In genomic region chr1:117312453-117313138, GRCh38 we compare ENCODE assay signal across 8 cellular contexts. TPM values are rescaled to one million over a fixed set of nuclear protein-coding genes. Genes with fewer than 3 reads are reported as not detected.
DNase-seq lines count a peak whose midpoint lies in the region; ATAC-seq and TF ChIP-seq lines count a peak whose summit lies in the region.

No MANE protein-coding gene starts in this region.

- no peak for TF ChIP-seq POLR2A in prostate gland (IDR thresholded peaks at IDR 0.05)

- ATAC-seq in GM21529 (IDR thresholded peaks at IDR 0.05; ENCODE audit: unreplicated experiment), result no peak
- no peak for ATAC-seq in HG03108 (IDR thresholded peaks at IDR 0.05; ENCODE audit: unreplicated experiment)

- 55% methylated on average over 4 of the region's 4 CpGs for WGBS in mammary epithelial cell (ENCODE audit: low coverage, missing lambda C conversion rate)
- WGBS in prostate gland, result 71% methylated on average over 4 of the region's 4 CpGs

- H3K4me2 ChIP-seq in mammary epithelial cell (ENCODE audit: insufficient read depth, low read depth, low read length), result no peak overlapping the region

- H3K27me3 ChIP-seq in mammary epithelial cell (ENCODE audit: insufficient read depth, low read length) (peaks cover 2% of the 10 kb centered on the region), prostate gland (replicated peaks; ENCODE audit: insufficient read depth) (no peaks in the 10 kb centered on the region)

- CTCF ChIA-PET in mammary epithelial cell (lab: Charles Lee; ENCODE audit: low non-redundant PET), result no interaction called here

- H3K36me3 ChIP-seq in mammary epithelial cell (ENCODE audit: insufficient read depth, low read length) (no peaks in the 10 kb centered on the region), prostate gland (no peaks in the 10 kb centered on the region)

- H4K20me1 ChIP-seq in mammary epithelial cell (ENCODE audit: insufficient read depth, low read length), result no peaks in the 10 kb centered on the region

- no TSS peak for BruUV-seq in mammary epithelial cell (replicated peaks; lab: Mats Ljungman, UMichigan)

- TF ChIP-seq CTCF in mammary epithelial cell (conservative IDR thresholded peaks at IDR 0.05 in 1 of 2, IDR thresholded peaks at IDR 0.05 in 1 of 2; ENCODE audit: extremely low read depth in 1 of 2, insufficient read depth in 1 of 2, low read depth in 1 of 2, low read length in 2 of 2) (peak; percentile 75 to 78), prostate gland (IDR thresholded peaks at IDR 0.05) (peak in 1 of 4 experiments; percentile 17)

- no peak overlapping the region for H3K9ac ChIP-seq in mammary epithelial cell (ENCODE audit: insufficient read depth, low read length)

- H3K27ac ChIP-seq in mammary epithelial cell (ENCODE audit: insufficient read depth, low read depth, low read length), result no peak overlapping the region
- H3K27ac ChIP-seq in prostate gland, result no peak overlapping the region

- DNase-seq in GM03348 (ENCODE audit: low spot score), result peak; percentile 69
- peak; percentile 40 for DNase-seq in Jurkat, Clone E6-1 (ENCODE audit: low read depth, low spot score)
- DNase-seq in mammary epithelial cell, result peak; percentile 37
- DNase-seq in non-pigmented ciliary epithelial cell (ENCODE audit: low read depth), result peak; percentile 6
- no peak for DNase-seq in prostate gland (ENCODE audit: low spot score)
- DNase-seq in NOMO-1 treated with dmso at 0.1 percent for 144 hours (lab: John Stamatoyannopoulos, UW; ENCODE audit: unreplicated experiment), result no peak

- no peak overlapping the region for H3K4me3 ChIP-seq in Jurkat, Clone E6-1 (ENCODE audit: low read length)
- H3K4me3 ChIP-seq in mammary epithelial cell (replicated peaks in 1 of 3; ENCODE audit: insufficient read depth in 1 of 3, low read depth in 2 of 3, low read length in 3 of 3) (no peak overlapping the region), prostate gland (no peak overlapping the region)

- H3K4me1 ChIP-seq in mammary epithelial cell (ENCODE audit: insufficient read depth, low read length) (no peaks in the 10 kb centered on the region), prostate gland (replicated peaks) (no peaks in the 10 kb centered on the region)

- intact Hi-C loops in mammary epithelial cell (cut with micrococcal nuclease), result loop anchor here (5.0 kb wide), 1 partner anchor 445 kb away; no protein-coding TSS in a partner anchor
- intact Hi-C loops in prostate gland (cut with DNase I), result no loop called here

- no peaks in the 10 kb centered on the region for H3K79me2 ChIP-seq in mammary epithelial cell (ENCODE audit: insufficient read depth, low read length)

- dilution Hi-C loops in mammary epithelial cell (cut with HindIII; ENCODE audit: low sequenced_read_pairs), result no loop called here

- H2AFZ ChIP-seq in mammary epithelial cell (ENCODE audit: low read depth, low read length), result no peak overlapping the region

- in situ Hi-C loops in mammary epithelial cell (cut with MboI; ENCODE audit: low sequenced_read_pairs in 2 of 2), result no loop called here

- H3K9me3 ChIP-seq in mammary epithelial cell (replicated peaks; ENCODE audit: insufficient read depth, low read length) (no peaks in the 10 kb centered on the region), prostate gland (no peaks in the 10 kb centered on the region)

RNA-seq across cellular contexts. Expression of gene MAN1A2, which starts 54.7 kb away (rescaled TPM):
- polyA plus RNA-seq in Jurkat, Clone E6-1 (2012; ENCODE audit: insufficient read depth, insufficient read length), result 26.8 TPM
- total RNA-seq in mammary epithelial cell (10 to 100 TPM; 23.8 to 41.5 TPM), prostate gland (10 to 100 TPM; 43.8 to 63.6 TPM)
- polyA plus RNA-seq in mammary epithelial cell, result 14.4 TPM
- polyA minus RNA-seq in mammary epithelial cell, result 23.5 TPM

Comparison
In these comparisons a context has a peak if more than half of its experiments do, and no peak if none do; other contexts are left out.
1. DNase-seq: peak in GM03348 (single experiment), Jurkat, Clone E6-1 (single experiment), mammary epithelial cell (single experiment) and non-pigmented ciliary epithelial cell (single experiment); none in prostate gland (single experiment) and NOMO-1 treated with dmso at 0.1 percent for 144 hours (single experiment).